Comparison of ENCODE assay signal across 19 cellular contexts in genomic region chr5:29175774-29176173, GRCh38.
DNase-seq lines count a peak whose midpoint lies in the region; ATAC-seq and TF ChIP-seq lines count a peak whose summit lies in the region.
"Had no signal": no experiment of that assay in that cellular context is flagged by ENCODE, and none has a peak within 500 bp of the region (broad histone marks: within the 10 kb centered on the region; RNA-seq: fewer than 3 reads in every experiment).

No MANE protein-coding gene starts in this region.

- H2BK5ac ChIP-seq in mesendoderm (ENCODE audit: low read length), result no peak overlapping the region

- H3K4me1 Mint-ChIP-seq in GM23338 (peaks cover 5% of the 10 kb centered on the region; the same call in 1 of the 3 replicates), endodermal cell (peaks cover 32% of the 10 kb centered on the region)
- H3K4me1 Mint-ChIP-seq: B cell had no signal

- H3K27ac Mint-ChIP-seq in GM23338, result no peak overlapping the region
- no peak overlapping the region for H3K27ac Mint-ChIP-seq in endodermal cell
- H3K27ac Mint-ChIP-seq: B cell; CD4-positive, alpha-beta T cell; CD8-positive, alpha-beta T cell had no signal

- BruUV-seq in PC-9 (replicated peaks; lab: Mats Ljungman, UMichigan), result no TSS peak

- no peaks in the 10 kb centered on the region for H3K36me3 ChIP-seq in GM23338 (ENCODE audit: insufficient read depth)
- H3K36me3 ChIP-seq in PC-9 (ENCODE audit: low read depth), result no peaks in the 10 kb centered on the region
- no peaks in the 10 kb centered on the region for H3K36me3 ChIP-seq in endodermal cell (ENCODE audit: control insufficient read depth, insufficient read depth, low read length)
- H3K36me3 ChIP-seq in mesendoderm (ENCODE audit: control insufficient read depth, insufficient read depth, low read length), result no peaks in the 10 kb centered on the region
- H3K36me3 ChIP-seq: BLaER1 treated with 17β-estradiol and CSF1 and Interleukin-3, amounts not matched to agents 10 nM and 100 nM had no signal

- H3K4ac ChIP-seq in mesendoderm (ENCODE audit: low read depth, low read length), result no peak overlapping the region

- H3K4me3 Mint-ChIP-seq in GM23338 (no peak overlapping the region), endodermal cell (no peak overlapping the region)
- H3K4me3 Mint-ChIP-seq: B cell; CD4-positive, alpha-beta T cell; CD8-positive, alpha-beta T cell had no signal

- H3K27ac ChIP-seq in GM23338 (ENCODE audit: low read depth), result no peak overlapping the region
- H3K27ac ChIP-seq in PC-9, result no peak overlapping the region
- H3K27ac ChIP-seq in endodermal cell (ENCODE audit: low read depth, low read length), result no peak overlapping the region
- H3K27ac ChIP-seq in mesendoderm (ENCODE audit: low read depth, low read length), result no peak overlapping the region
- H3K27ac ChIP-seq: BLaER1 treated with 17β-estradiol and CSF1 and Interleukin-3, amounts not matched to agents 10 nM and 100 nM; C4-2B had no signal

- no peak overlapping the region for H4K8ac ChIP-seq in mesendoderm (ENCODE audit: low read depth, low read length)

- no peak overlapping the region for H4K5ac ChIP-seq in mesendoderm (ENCODE audit: low read length)

- ATAC-seq in GM23338 (no peak), left ventricle myocardium superior (no peak)
- ATAC-seq: CD8-positive, alpha-beta T cell; GM12878 had no signal

- no peaks in the 10 kb centered on the region for H3K79me2 ChIP-seq in GM23338 (replicated peaks; ENCODE audit: insufficient read depth)
- H3K79me2 ChIP-seq in PC-9 (ENCODE audit: low read depth), result no peaks in the 10 kb centered on the region
- no peaks in the 10 kb centered on the region for H3K79me2 ChIP-seq in mesendoderm (ENCODE audit: control insufficient read depth, insufficient read depth, low read length)

- H3K9me2 ChIP-seq in GM23338 (ENCODE audit: insufficient read depth), result peaks cover 9% of the 10 kb centered on the region
- no peaks in the 10 kb centered on the region for H3K9me2 ChIP-seq in PC-9 (ENCODE audit: insufficient read depth)

- H3K36me3 Mint-ChIP-seq in GM23338 (ENCODE audit: low read depth), result no peaks in the 10 kb centered on the region
- H3K36me3 Mint-ChIP-seq in endodermal cell (ENCODE audit: low read depth), result no peaks in the 10 kb centered on the region
- H3K36me3 Mint-ChIP-seq: CD8-positive, alpha-beta T cell had no signal

- H2AK5ac ChIP-seq in mesendoderm (ENCODE audit: low read length), result no peak overlapping the region

- H3K4me1 ChIP-seq in GM23338 (ENCODE audit: insufficient read depth), result no peaks in the 10 kb centered on the region
- H3K4me1 ChIP-seq in PC-9 (replicated peaks; ENCODE audit: insufficient read depth), result no peaks in the 10 kb centered on the region
- peaks cover 6% of the 10 kb centered on the region for H3K4me1 ChIP-seq in endodermal cell (ENCODE audit: control insufficient read depth, insufficient read depth, low read length)
- H3K4me1 ChIP-seq in mesendoderm (ENCODE audit: control insufficient read depth, low read depth, low read length), result no peaks in the 10 kb centered on the region
- H3K4me1 ChIP-seq: BLaER1 treated with 17β-estradiol and CSF1 and Interleukin-3, amounts not matched to agents 10 nM and 100 nM; Caco-2 had no signal

- DNase-seq in GM23338 (ENCODE audit: low spot score), result no peak
- no peak for DNase-seq in PC-9
- peak; percentile 57 for DNase-seq in endodermal cell
- peak; percentile 59 for DNase-seq in mesendoderm
- DNase-seq in NCI-H2029 (lab: John Stamatoyannopoulos, UW), result no peak
- DNase-seq in ecto neural progenitor cell (ENCODE audit: low spot score), result no peak
- DNase-seq in NCI-H226, result no peak
- DNase-seq in left ventricle myocardium superior, result no peak
- DNase-seq: 8988T; AML-193; Caco-2; Calu3; CD4-positive, alpha-beta T cell; CD8-positive, alpha-beta T cell; DMS79 treated with DMSO at 0.1 percent for 48 hours had no signal

- POLR2A ChIA-PET in PC-9 (lab: Charles Lee; ENCODE audit: unreplicated experiment), result no interaction called here

- H3K9ac ChIP-seq in endodermal cell (ENCODE audit: extremely low read depth, low read length, poor library complexity, severe bottlenecking) (no peak overlapping the region), mesendoderm (ENCODE audit: low read length) (no peak overlapping the region)
- H3K9ac ChIP-seq: BLaER1 treated with 17β-estradiol and CSF1 and Interleukin-3, amounts not matched to agents 10 nM and 100 nM had no signal

- no peaks in the 10 kb centered on the region for H3K9me3 ChIP-seq in PC-9 (ENCODE audit: insufficient read depth, low read depth)
- H3K9me3 ChIP-seq in endodermal cell (ENCODE audit: control insufficient read depth, low read length), result no peaks in the 10 kb centered on the region
- H3K9me3 ChIP-seq: BLaER1 treated with 17β-estradiol and CSF1 and Interleukin-3, amounts not matched to agents 10 nM and 100 nM; Caco-2 had no signal

- H3K4me2 ChIP-seq in GM23338, result no peak overlapping the region
- H3K4me2 ChIP-seq in PC-9, result no peak overlapping the region
- H3K4me2 ChIP-seq in mesendoderm (ENCODE audit: low read length), result no peak overlapping the region
- H3K4me2 ChIP-seq: BLaER1 treated with 17β-estradiol and CSF1 and Interleukin-3, amounts not matched to agents 10 nM and 100 nM had no signal

- H3K23ac ChIP-seq in mesendoderm (ENCODE audit: low read length), result no peak overlapping the region

- no peak overlapping the region for H2BK120ac ChIP-seq in mesendoderm (ENCODE audit: low read depth, low read length)

- no peaks in the 10 kb centered on the region for H3K9me3 Mint-ChIP-seq in GM23338
- H3K9me3 Mint-ChIP-seq in endodermal cell, result no peaks in the 10 kb centered on the region

- no peaks in the 10 kb centered on the region for H3K27me3 ChIP-seq in GM23338 (ENCODE audit: insufficient read depth)
- no peaks in the 10 kb centered on the region for H3K27me3 ChIP-seq in PC-9 (ENCODE audit: insufficient read depth, low read depth)
- H3K27me3 ChIP-seq in endodermal cell (ENCODE audit: control insufficient read depth, insufficient read depth, low read length, poor library complexity, severe bottlenecking), result peaks cover 5% of the 10 kb centered on the region
- H3K27me3 ChIP-seq in mesendoderm (ENCODE audit: insufficient read depth, low read length, poor library complexity), result no peaks in the 10 kb centered on the region
- H3K27me3 ChIP-seq: BLaER1 treated with 17β-estradiol and CSF1 and Interleukin-3, amounts not matched to agents 10 nM and 100 nM had no signal

- H4K20me1 ChIP-seq in GM23338 (replicated peaks; ENCODE audit: insufficient read depth) (no peaks in the 10 kb centered on the region), PC-9 (ENCODE audit: insufficient read depth) (no peaks in the 10 kb centered on the region)
- H4K20me1 ChIP-seq: BLaER1 treated with 17β-estradiol and CSF1 and Interleukin-3, amounts not matched to agents 10 nM and 100 nM had no signal

- no peak overlapping the region for H3K4me3 ChIP-seq in GM23338
- no peak overlapping the region for H3K4me3 ChIP-seq in PC-9
- H3K4me3 ChIP-seq in endodermal cell (ENCODE audit: low read length), result no peak overlapping the region
- no peak overlapping the region for H3K4me3 ChIP-seq in mesendoderm (ENCODE audit: low read length)
- H3K4me3 ChIP-seq: BLaER1 treated with 17β-estradiol and CSF1 and Interleukin-3, amounts not matched to agents 10 nM and 100 nM; GM12878 had no signal

- TF ChIP-seq CTCF in GM23338 (conservative IDR thresholded peaks at IDR 0.05; ENCODE audit: low read depth in 2 of 2) (no peak), PC-9 (conservative IDR thresholded peaks at IDR 0.05) (no peak), endodermal cell (conservative IDR thresholded peaks at IDR 0.05) (no peak)

- CTCF ChIA-PET in PC-9 (lab: Charles Lee), result no interaction called here

- intact Hi-C loops in PC-9 (cut with micrococcal nuclease; ENCODE audit: unreplicated experiment) (no loop called here), left ventricle myocardium superior (cut with micrococcal nuclease) (no loop called here)

- no peaks in the 10 kb centered on the region for H3K27me3 Mint-ChIP-seq in GM23338 (ENCODE audit: insufficient read depth, low read depth, poor library complexity)
- H3K27me3 Mint-ChIP-seq in endodermal cell (ENCODE audit: insufficient read depth), result peaks cover 44% of the 10 kb centered on the region
- H3K27me3 Mint-ChIP-seq: B cell; CD4-positive, alpha-beta T cell had no signal

- no peak overlapping the region for H3K56ac ChIP-seq in mesendoderm (ENCODE audit: low read length)

- no peak overlapping the region for H3K18ac ChIP-seq in mesendoderm (ENCODE audit: low read length)

- 50 to 67% methylated on average over 1 of the region's 1 CpG for WGBS in endodermal cell (ENCODE audit: insufficient coverage in 1 of 2, insufficient read length in 1 of 2), 2 experiments
- WGBS in mesendoderm (ENCODE audit: extremely low coverage, insufficient coverage, low lambda C conversion rate), result no CpG with 5 or more reads among the region's 1 CpG

- peak overlapping the region; percentile 15; the same call in 1 of the 2 replicates for H2AFZ ChIP-seq in GM23338
- peak overlapping the region; percentile 56 for H2AFZ ChIP-seq in PC-9

- H3F3A ChIP-seq in GM23338 (replicated peaks; ENCODE audit: low read depth) (no peaks in the 10 kb centered on the region), PC-9 (ENCODE audit: insufficient read depth, low read depth) (no peaks in the 10 kb centered on the region)

- no peaks in the 10 kb centered on the region for H3K79me1 ChIP-seq in mesendoderm (ENCODE audit: low read length)

- H2BK15ac ChIP-seq in mesendoderm (replicated peaks; ENCODE audit: low read depth), result no peak overlapping the region

TF ChIP-seq in GM23338, 12 proteins besides CTCF, POLR2A, EP300 and RAD21:
- TF ChIP-seq EZH2phosphoT487 (IDR thresholded peaks at IDR 0.05; ENCODE audit: unreplicated experiment) (no peak), STAT1 (IDR thresholded peaks at IDR 0.05; ENCODE audit: unreplicated experiment) (no peak), EZH2 (IDR thresholded peaks at IDR 0.05; ENCODE audit: low read depth, unreplicated experiment) (no peak), ZNF331 (CRISPR knock-in tag; IDR thresholded peaks at IDR 0.05; ENCODE audit: low read depth) (no peak)

Comparison
In these comparisons a context has a peak if more than half of its experiments do, and no peak if none do; other contexts are left out.
1. DNase-seq: peak in endodermal cell (single experiment) and mesendoderm (single experiment); none in GM23338 (single experiment), PC-9 (0 of 2), NCI-H2029 (single experiment), ecto neural progenitor cell (single experiment), NCI-H226 (single experiment) and left ventricle myocardium superior (single experiment).